In genomic region chr19:47324502-47324901, GRCh38 we compare ENCODE assay signal across 2 cellular contexts.
TF ChIP-seq lines count a peak whose summit lies in the region.

No MANE protein-coding gene starts in this region.

TF ChIP-seq in K562, 482 proteins besides CTCF, POLR2A, EP300 and RAD21 (continues in another document):
- TF ChIP-seq HDGF (IDR thresholded peaks at IDR 0.05) (no peak), GATAD2A (IDR thresholded peaks at IDR 0.05) (no peak), XRCC4 (IDR thresholded peaks at IDR 0.05; ENCODE audit: extremely low read depth, insufficient read depth, insufficient read length) (no peak), ZNF316 (IDR thresholded peaks at IDR 0.05) (0 out of 2 replicates have a peak, but pooled peaks have one; percentile 19), MAFG (tag; conservative IDR thresholded peaks at IDR 0.05) (peak; percentile 27; the same call in 1 of the 2 replicates), YBX1 (IDR thresholded peaks at IDR 0.05) (no peak), KAT2B (IDR thresholded peaks at IDR 0.05; ENCODE audit: low read depth, low read length) (no peak), E2F6 (IDR thresholded peaks at IDR 0.05; ENCODE audit: borderline replicate concordance in 1 of 2, extremely low read depth in 1 of 2, insufficient read depth in 1 of 2, insufficient read length in 1 of 2, low read depth in 1 of 2, low read length in 1 of 2, poor library complexity in 1 of 2, severe bottlenecking in 1 of 2) (peak in 1 of 2 experiments; percentile 48)
- TF ChIP-seq, protein P1, sequence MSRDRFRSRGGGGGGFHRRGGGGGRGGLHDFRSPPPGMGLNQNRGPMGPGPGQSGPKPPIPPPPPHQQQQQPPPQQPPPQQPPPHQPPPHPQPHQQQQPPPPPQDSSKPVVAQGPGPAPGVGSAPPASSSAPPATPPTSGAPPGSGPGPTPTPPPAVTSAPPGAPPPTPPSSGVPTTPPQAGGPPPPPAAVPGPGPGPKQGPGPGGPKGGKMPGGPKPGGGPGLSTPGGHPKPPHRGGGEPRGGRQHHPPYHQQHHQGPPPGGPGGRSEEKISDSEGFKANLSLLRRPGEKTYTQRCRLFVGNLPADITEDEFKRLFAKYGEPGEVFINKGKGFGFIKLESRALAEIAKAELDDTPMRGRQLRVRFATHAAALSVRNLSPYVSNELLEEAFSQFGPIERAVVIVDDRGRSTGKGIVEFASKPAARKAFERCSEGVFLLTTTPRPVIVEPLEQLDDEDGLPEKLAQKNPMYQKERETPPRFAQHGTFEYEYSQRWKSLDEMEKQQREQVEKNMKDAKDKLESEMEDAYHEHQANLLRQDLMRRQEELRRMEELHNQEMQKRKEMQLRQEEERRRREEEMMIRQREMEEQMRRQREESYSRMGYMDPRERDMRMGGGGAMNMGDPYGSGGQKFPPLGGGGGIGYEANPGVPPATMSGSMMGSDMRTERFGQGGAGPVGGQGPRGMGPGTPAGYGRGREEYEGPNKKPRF (IDR thresholded peaks at IDR 0.05; ENCODE audit: low read depth, low read length), result no peak
- TF ChIP-seq, protein P2, sequence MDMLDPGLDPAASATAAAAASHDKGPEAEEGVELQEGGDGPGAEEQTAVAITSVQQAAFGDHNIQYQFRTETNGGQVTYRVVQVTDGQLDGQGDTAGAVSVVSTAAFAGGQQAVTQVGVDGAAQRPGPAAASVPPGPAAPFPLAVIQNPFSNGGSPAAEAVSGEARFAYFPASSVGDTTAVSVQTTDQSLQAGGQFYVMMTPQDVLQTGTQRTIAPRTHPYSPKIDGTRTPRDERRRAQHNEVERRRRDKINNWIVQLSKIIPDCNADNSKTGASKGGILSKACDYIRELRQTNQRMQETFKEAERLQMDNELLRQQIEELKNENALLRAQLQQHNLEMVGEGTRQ (CRISPR knock-in tag; IDR thresholded peaks at IDR 0.05), result peak; percentile 81

TF ChIP-seq in HepG2, 621 proteins besides CTCF, POLR2A, EP300 and RAD21:
- 0 out of 2 replicates have a peak, but pooled peaks have one; percentile 4 for TF ChIP-seq RAD51 (IDR thresholded peaks at IDR 0.05; ENCODE audit: borderline replicate concordance)
- TF ChIP-seq ZSCAN21 (CRISPR knock-in tag; IDR thresholded peaks at IDR 0.05; ENCODE audit: borderline replicate concordance), result no peak
